2 cellular contexts compared by ENCODE assay signal in genomic region chr1:109161836-109162606, GRCh38.
A peak's percentile ranks its signal among the peaks of the same experiment; 100 is the strongest.
TF ChIP-seq lines count a peak whose summit lies in the region.

No MANE protein-coding gene starts in this region.

TF ChIP-seq in SK-N-SH treated with all-trans-retinoic acid at 6 μM for 48 hours, 23 proteins besides CTCF, POLR2A, EP300 and RAD21:
- TF ChIP-seq ZC3H10 (CRISPR knock-in tag; IDR thresholded peaks at IDR 0.05) (no peak), GLIS3 (CRISPR knock-in tag; IDR thresholded peaks at IDR 0.05) (no peak), BACH2 (CRISPR knock-in tag; IDR thresholded peaks at IDR 0.05; ENCODE audit: borderline replicate concordance) (no peak), ZNF70 (CRISPR knock-in tag; IDR thresholded peaks at IDR 0.05) (no peak), POU6F1 (CRISPR knock-in tag; IDR thresholded peaks at IDR 0.05; ENCODE audit: borderline replicate concordance, low read depth) (no peak), TOX (CRISPR knock-in tag; IDR thresholded peaks at IDR 0.05; ENCODE audit: borderline replicate concordance) (no peak), PATZ1 (CRISPR knock-in tag; IDR thresholded peaks at IDR 0.05; ENCODE audit: borderline replicate concordance) (no peak), ZNF8 (CRISPR knock-in tag; IDR thresholded peaks at IDR 0.05) (no peak), CSDC2 (CRISPR knock-in tag; IDR thresholded peaks at IDR 0.05) (no peak), OSR1 (CRISPR knock-in tag; IDR thresholded peaks at IDR 0.05) (no peak)

TF ChIP-seq in H1, 55 proteins besides CTCF, POLR2A, EP300 and RAD21:
- TF ChIP-seq SIN3A (conservative IDR thresholded peaks at IDR 0.05 in 1 of 2, IDR thresholded peaks at IDR 0.05 in 1 of 2; ENCODE audit: low read depth in 1 of 2, low read length in 2 of 2) (no peak), E2F6 (IDR thresholded peaks at IDR 0.05) (no peak), SRF (IDR thresholded peaks at IDR 0.05; ENCODE audit: low read depth, low read length) (no peak), CEBPB (IDR thresholded peaks at IDR 0.05; ENCODE audit: low read depth, low read length) (peak; percentile 94)
